ENCODE assay signal across 11 cellular contexts in the genomic region with DNA sequence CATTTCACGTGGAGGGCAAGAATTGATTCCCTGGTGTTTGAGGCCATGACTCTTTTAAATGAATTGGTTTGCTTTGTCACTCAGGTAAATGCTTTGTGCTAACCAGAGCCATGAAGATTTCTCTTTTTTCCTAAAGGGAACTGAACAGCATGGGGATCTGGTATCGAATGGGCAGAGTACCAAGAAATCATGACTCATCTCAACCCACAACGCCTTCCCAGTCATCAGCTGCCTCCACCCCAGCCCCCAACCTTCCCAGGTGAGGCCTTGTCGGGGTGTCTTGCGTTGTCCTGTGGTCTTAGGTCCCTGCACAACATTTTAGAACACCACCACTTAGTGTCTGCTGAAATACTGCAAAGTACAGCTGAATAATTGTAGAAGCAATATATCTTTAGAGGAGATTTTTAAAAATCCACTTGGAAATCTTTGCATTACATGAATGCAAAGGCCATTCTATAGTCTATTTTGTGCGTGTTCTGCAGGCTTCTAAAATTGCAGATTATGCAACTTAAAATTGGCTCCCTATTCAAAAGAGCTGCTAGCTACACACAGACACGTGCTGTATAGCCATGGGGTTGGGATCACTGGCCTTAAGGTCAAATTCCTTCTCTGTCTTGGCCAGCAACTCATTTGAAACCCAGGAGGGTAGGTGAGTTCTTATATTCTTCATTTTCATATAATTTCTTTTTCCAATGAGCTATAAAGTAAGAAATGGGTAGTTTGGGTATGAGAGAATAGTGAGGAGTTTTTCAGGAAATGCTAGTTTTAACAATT.
DNase-seq lines count a peak whose midpoint lies in the region; ATAC-seq and TF ChIP-seq lines count a peak whose summit lies in the region.
"Had no signal": no experiment of that assay in that cellular context is flagged by ENCODE, and none has a peak within 500 bp of the region (broad histone marks: within the 10 kb centered on the region; RNA-seq: fewer than 3 reads in every experiment).

No MANE protein-coding gene starts in this region.

- CTCF ChIA-PET in GM10248 (lab: Yijun Ruan, JAX) = interaction anchor here (0.9 to 1.7 kb wide), 4 partner anchors 10 to 988 kb away, joined by 3 to 6 read pairs (median 4); no protein-coding TSS in a partner anchor

- no peak for ATAC-seq in activated naive CD8-positive, alpha-beta T cell treated with anti-CD3 and anti-CD28 coated beads, Interleukin-2, amount 50 U/mL, for 24 hours
- ATAC-seq: Panc1 had no signal

- H3K27ac ChIP-seq in layer of hippocampus (ENCODE audit: low read depth, low read length) = peak overlapping the region; percentile 23

- no peak for TF ChIP-seq CTCF in GM10248 (IDR thresholded peaks at IDR 0.05; ENCODE audit: control extremely low read depth, extremely low read depth, low read depth, missing control alignments)

- no peaks in the 10 kb centered on the region for H3K9me3 Mint-ChIP-seq in activated naive CD8-positive, alpha-beta T cell treated with anti-CD3 and anti-CD28 coated beads, Interleukin-2, amount 50 U/mL, for 24 hours
- H3K9me3 Mint-ChIP-seq: stimulated activated naive CD8-positive, alpha-beta T cell treated with anti-CD3 and anti-CD28 coated beads, Interleukin-15, Interleukin-2, amounts not matched to agents 100 ng/mL and 50 ng/mL, for 24 hours had no signal

- POLR2A ChIA-PET in GM10248 (lab: Yijun Ruan, JAX) = no interaction called here

- DNase-seq in Ammon's horn (ENCODE audit: low spot score) (peak; percentile 45), HS-5 (ENCODE audit: low read depth) (peak; percentile 33), SW 1271 (lab: John Stamatoyannopoulos, UW) (no peak), AML-193 (lab: John Stamatoyannopoulos, UW) (no peak), NCI-H446 (lab: John Stamatoyannopoulos, UW) (no peak), GM10248 (ENCODE audit: extremely low spot score) (no peak)
- peak; percentile 25 for DNase-seq in activated naive CD8-positive, alpha-beta T cell treated with anti-CD3 and anti-CD28 coated beads, Interleukin-2, amount 50 U/mL, for 24 hours
- DNase-seq: glutamatergic neuron had no signal

- peaks cover 56% of the 10 kb centered on the region for H3K4me1 Mint-ChIP-seq in activated naive CD8-positive, alpha-beta T cell treated with anti-CD3 and anti-CD28 coated beads, Interleukin-2, amount 50 U/mL, for 24 hours

- H3K4me3 Mint-ChIP-seq in activated naive CD8-positive, alpha-beta T cell treated with anti-CD3 and anti-CD28 coated beads, Interleukin-2, amount 50 U/mL, for 24 hours = no peak overlapping the region
- H3K4me3 Mint-ChIP-seq: stimulated activated naive CD8-positive, alpha-beta T cell treated with anti-CD3 and anti-CD28 coated beads, Interleukin-15, Interleukin-2, amounts not matched to agents 100 ng/mL and 50 ng/mL, for 24 hours had no signal

- no peak overlapping the region for H3K27ac Mint-ChIP-seq in activated naive CD8-positive, alpha-beta T cell treated with anti-CD3 and anti-CD28 coated beads, Interleukin-2, amount 50 U/mL, for 24 hours
- H3K27ac Mint-ChIP-seq: stimulated activated naive CD8-positive, alpha-beta T cell treated with anti-CD3 and anti-CD28 coated beads, Interleukin-15, Interleukin-2, amounts not matched to agents 100 ng/mL and 50 ng/mL, for 24 hours had no signal

- H3K27me3 Mint-ChIP-seq in activated naive CD8-positive, alpha-beta T cell treated with anti-CD3 and anti-CD28 coated beads, Interleukin-2, amount 50 U/mL, for 24 hours = no peaks in the 10 kb centered on the region
- H3K27me3 Mint-ChIP-seq: stimulated activated naive CD8-positive, alpha-beta T cell treated with anti-CD3 and anti-CD28 coated beads, Interleukin-15, Interleukin-2, amounts not matched to agents 100 ng/mL and 50 ng/mL, for 24 hours had no signal

- H3K36me3 Mint-ChIP-seq in activated naive CD8-positive, alpha-beta T cell treated with anti-CD3 and anti-CD28 coated beads, Interleukin-2, amount 50 U/mL, for 24 hours (ENCODE audit: low read depth) = peaks cover 5% of the 10 kb centered on the region

- H3K27me3 ChIP-seq in layer of hippocampus (ENCODE audit: control insufficient read depth, insufficient read depth, low read length) = no peaks in the 10 kb centered on the region

Comparison
In these comparisons a context has a peak if more than half of its experiments do, and no peak if none do; other contexts are left out.
1. DNase-seq: peak in Ammon's horn (single experiment), HS-5 (single experiment) and activated naive CD8-positive, alpha-beta T cell treated with anti-CD3 and anti-CD28 coated beads, Interleukin-2, amount 50 U/mL, for 24 hours (single experiment); none in SW 1271 (0 of 2), AML-193 (0 of 2), NCI-H446 (0 of 2) and GM10248 (single experiment).